Comparison of ENCODE assay signal across 1 cellular context in the genomic region with DNA sequence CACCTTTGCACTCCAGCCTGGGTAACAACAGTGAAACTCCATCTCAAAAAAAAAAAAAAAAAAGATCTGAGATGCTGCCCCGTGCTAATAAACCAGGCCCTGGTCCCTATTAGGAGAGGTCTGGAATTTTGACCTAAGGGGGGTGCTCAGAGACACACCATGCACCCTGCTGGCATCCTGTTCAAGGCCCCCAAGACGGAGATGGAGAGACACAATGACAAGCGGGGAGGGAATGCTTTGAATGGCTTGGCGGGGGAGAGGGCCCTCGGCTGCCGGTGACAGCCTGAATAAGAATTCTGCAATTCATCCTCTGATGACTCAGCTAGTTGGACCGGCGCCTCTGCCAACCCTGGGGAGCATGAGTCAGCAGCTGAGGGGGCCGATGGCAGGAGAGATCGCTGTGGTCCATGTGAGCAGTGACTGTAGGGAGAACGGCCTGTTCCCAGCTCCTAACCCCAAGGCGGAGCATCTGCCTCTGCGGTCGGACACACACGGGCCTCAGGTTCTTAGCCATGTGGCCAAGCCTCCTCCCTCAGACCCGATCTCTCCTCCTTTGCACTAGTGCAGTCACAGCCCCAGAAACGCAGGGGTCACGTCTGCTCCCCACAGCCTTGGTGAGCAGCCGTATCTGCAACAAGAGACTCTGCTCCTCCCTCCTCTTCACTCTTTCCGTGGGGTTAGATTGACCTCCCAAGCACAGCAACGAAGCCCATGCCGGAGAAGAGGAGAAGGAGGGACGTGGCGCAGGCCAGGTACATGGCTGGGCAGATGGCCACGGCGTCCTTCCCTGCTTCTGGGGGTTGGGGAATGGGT.
TF ChIP-seq lines count a peak whose summit lies in the region.

No MANE protein-coding gene starts in this region.

TF ChIP-seq in HepG2, 621 proteins besides CTCF, POLR2A, EP300 and RAD21 (continued from another document and continues in another):
- TF ChIP-seq, protein P1, sequence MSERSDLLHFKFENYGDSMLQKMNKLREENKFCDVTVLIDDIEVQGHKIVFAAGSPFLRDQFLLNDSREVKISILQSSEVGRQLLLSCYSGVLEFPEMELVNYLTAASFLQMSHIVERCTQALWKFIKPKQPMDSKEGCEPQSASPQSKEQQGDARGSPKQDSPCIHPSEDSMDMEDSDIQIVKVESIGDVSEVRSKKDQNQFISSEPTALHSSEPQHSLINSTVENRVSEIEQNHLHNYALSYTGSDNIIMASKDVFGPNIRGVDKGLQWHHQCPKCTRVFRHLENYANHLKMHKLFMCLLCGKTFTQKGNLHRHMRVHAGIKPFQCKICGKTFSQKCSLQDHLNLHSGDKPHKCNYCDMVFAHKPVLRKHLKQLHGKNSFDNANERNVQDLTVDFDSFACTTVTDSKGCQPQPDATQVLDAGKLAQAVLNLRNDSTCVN (CRISPR knock-in tag; IDR thresholded peaks at IDR 0.05; ENCODE audit: borderline replicate concordance), result no peak
- TF ChIP-seq FOXP1 (IDR thresholded peaks at IDR 0.05), result no peak
- no peak for TF ChIP-seq FOXP1 (CRISPR knock-in tag; IDR thresholded peaks at IDR 0.05)
- peak; percentile 76 for TF ChIP-seq ZMYM3 (CRISPR knock-in tag; IDR thresholded peaks at IDR 0.05)
- TF ChIP-seq NBN (conservative IDR thresholded peaks at IDR 0.05), result no peak
- no peak for TF ChIP-seq ZNF619 (CRISPR knock-in tag; IDR thresholded peaks at IDR 0.05)
- no peak for TF ChIP-seq ZNF530 (CRISPR knock-in tag; IDR thresholded peaks at IDR 0.05; ENCODE audit: low read depth)
- no peak; the same call in 1 of the 2 replicates for TF ChIP-seq ZBTB38 (CRISPR knock-in tag; IDR thresholded peaks at IDR 0.05)
- peak; percentile 45; the same call in 1 of the 2 replicates for TF ChIP-seq THAP9 (CRISPR knock-in tag; IDR thresholded peaks at IDR 0.05; ENCODE audit: borderline replicate concordance)
- TF ChIP-seq HIVEP1 (CRISPR knock-in tag; IDR thresholded peaks at IDR 0.05), result peak; percentile 44; the same call in 1 of the 2 replicates
- peak; percentile 78 for TF ChIP-seq SPEN (CRISPR knock-in tag; IDR thresholded peaks at IDR 0.05; ENCODE audit: low read depth)
- TF ChIP-seq ZNF431 (CRISPR knock-in tag; IDR thresholded peaks at IDR 0.05; ENCODE audit: borderline replicate concordance, low read depth), result no peak
- TF ChIP-seq ZNF720 (CRISPR knock-in tag; IDR thresholded peaks at IDR 0.05), result no peak
- TF ChIP-seq RFXAP (CRISPR knock-in tag; IDR thresholded peaks at IDR 0.05; ENCODE audit: borderline replicate concordance), result no peak
- TF ChIP-seq HNRNPH1 (optimal IDR thresholded peaks at IDR 0.05; ENCODE audit: low read depth, low read length), result no peak
- TF ChIP-seq ZBTB43 (CRISPR knock-in tag; conservative IDR thresholded peaks at IDR 0.05), result peak; percentile 83; the same call in 1 of the 2 replicates
- no peak for TF ChIP-seq HCFC1 (IDR thresholded peaks at IDR 0.05; ENCODE audit: low read depth, low read length)
- no peak for TF ChIP-seq ZNF660 (CRISPR knock-in tag; IDR thresholded peaks at IDR 0.05; ENCODE audit: borderline replicate concordance, low read depth)
- no peak for TF ChIP-seq DR1 (CRISPR knock-in tag; IDR thresholded peaks at IDR 0.05)
- no peak for TF ChIP-seq ZIK1 (CRISPR knock-in tag; IDR thresholded peaks at IDR 0.05; ENCODE audit: borderline replicate concordance, low read depth)
- no peak for TF ChIP-seq ZNF883 (CRISPR knock-in tag; IDR thresholded peaks at IDR 0.05; ENCODE audit: not compliant biosample characterization)
- TF ChIP-seq GTF2F1 (IDR thresholded peaks at IDR 0.05; ENCODE audit: low read length), result no peak
- TF ChIP-seq MZF1 (CRISPR knock-in tag; IDR thresholded peaks at IDR 0.05; ENCODE audit: borderline replicate concordance), result no peak
- TF ChIP-seq KAT8 (CRISPR knock-in tag; IDR thresholded peaks at IDR 0.05), result peak; percentile 71
- peak; percentile 77 for TF ChIP-seq HDAC1 (CRISPR knock-in tag; IDR thresholded peaks at IDR 0.05)
- TF ChIP-seq, protein P2, sequence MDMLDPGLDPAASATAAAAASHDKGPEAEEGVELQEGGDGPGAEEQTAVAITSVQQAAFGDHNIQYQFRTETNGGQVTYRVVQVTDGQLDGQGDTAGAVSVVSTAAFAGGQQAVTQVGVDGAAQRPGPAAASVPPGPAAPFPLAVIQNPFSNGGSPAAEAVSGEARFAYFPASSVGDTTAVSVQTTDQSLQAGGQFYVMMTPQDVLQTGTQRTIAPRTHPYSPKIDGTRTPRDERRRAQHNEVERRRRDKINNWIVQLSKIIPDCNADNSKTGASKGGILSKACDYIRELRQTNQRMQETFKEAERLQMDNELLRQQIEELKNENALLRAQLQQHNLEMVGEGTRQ (IDR thresholded peaks at IDR 0.05; ENCODE audit: low read depth, low read length), result no peak
- TF ChIP-seq, protein P2 (CRISPR knock-in tag; IDR thresholded peaks at IDR 0.05; ENCODE audit: borderline replicate concordance), result no peak
- no peak for TF ChIP-seq CREM (IDR thresholded peaks at IDR 0.05)
- no peak for TF ChIP-seq CREM (CRISPR knock-in tag; IDR thresholded peaks at IDR 0.05)
- TF ChIP-seq, protein P3, sequence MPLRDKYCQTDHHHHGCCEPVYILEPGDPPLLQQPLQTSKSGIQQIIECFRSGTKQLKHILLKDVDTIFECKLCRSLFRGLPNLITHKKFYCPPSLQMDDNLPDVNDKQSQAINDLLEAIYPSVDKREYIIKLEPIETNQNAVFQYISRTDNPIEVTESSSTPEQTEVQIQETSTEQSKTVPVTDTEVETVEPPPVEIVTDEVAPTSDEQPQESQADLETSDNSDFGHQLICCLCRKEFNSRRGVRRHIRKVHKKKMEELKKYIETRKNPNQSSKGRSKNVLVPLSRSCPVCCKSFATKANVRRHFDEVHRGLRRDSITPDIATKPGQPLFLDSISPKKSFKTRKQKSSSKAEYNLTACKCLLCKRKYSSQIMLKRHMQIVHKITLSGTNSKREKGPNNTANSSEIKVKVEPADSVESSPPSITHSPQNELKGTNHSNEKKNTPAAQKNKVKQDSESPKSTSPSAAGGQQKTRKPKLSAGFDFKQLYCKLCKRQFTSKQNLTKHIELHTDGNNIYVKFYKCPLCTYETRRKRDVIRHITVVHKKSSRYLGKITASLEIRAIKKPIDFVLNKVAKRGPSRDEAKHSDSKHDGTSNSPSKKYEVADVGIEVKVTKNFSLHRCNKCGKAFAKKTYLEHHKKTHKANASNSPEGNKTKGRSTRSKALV (CRISPR knock-in tag; IDR thresholded peaks at IDR 0.05), result no peak
- TF ChIP-seq ZNF335 (CRISPR knock-in tag; IDR thresholded peaks at IDR 0.05), result no peak
- peak; percentile 34; the same call in 1 of the 2 replicates for TF ChIP-seq STAG1 (CRISPR knock-in tag; IDR thresholded peaks at IDR 0.05)
- no peak for TF ChIP-seq CEBPB (IDR thresholded peaks at IDR 0.05; ENCODE audit: borderline replicate concordance, low read depth, low read length)
- TF ChIP-seq, protein P4, sequence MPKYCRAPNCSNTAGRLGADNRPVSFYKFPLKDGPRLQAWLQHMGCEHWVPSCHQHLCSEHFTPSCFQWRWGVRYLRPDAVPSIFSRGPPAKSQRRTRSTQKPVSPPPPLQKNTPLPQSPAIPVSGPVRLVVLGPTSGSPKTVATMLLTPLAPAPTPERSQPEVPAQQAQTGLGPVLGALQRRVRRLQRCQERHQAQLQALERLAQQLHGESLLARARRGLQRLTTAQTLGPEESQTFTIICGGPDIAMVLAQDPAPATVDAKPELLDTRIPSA (CRISPR knock-in tag; IDR thresholded peaks at IDR 0.05; ENCODE audit: borderline replicate concordance), result no peak
- no peak for TF ChIP-seq ZBTB7A (CRISPR knock-in tag; IDR thresholded peaks at IDR 0.05)
- peak; percentile 18; the same call in 1 of the 2 replicates for TF ChIP-seq CREB1 (IDR thresholded peaks at IDR 0.05)
- TF ChIP-seq CREB1 (CRISPR knock-in tag; IDR thresholded peaks at IDR 0.05), result no peak
- TF ChIP-seq POLR2AphosphoS2 (IDR thresholded peaks at IDR 0.05; ENCODE audit: low read depth, low read length), result no peak
- TF ChIP-seq ZMYM4 (CRISPR knock-in tag; IDR thresholded peaks at IDR 0.05), result peak; percentile 40; the same call in 1 of the 2 replicates
- TF ChIP-seq ZNF44 (CRISPR knock-in tag; IDR thresholded peaks at IDR 0.05), result no peak
- no peak for TF ChIP-seq PRMT3 (CRISPR knock-in tag; IDR thresholded peaks at IDR 0.05; ENCODE audit: borderline replicate concordance, low read depth)
- no peak for TF ChIP-seq FOXM1 (CRISPR knock-in tag; IDR thresholded peaks at IDR 0.05)
- no peak for TF ChIP-seq TRIM24 (CRISPR knock-in tag; IDR thresholded peaks at IDR 0.05)
- no peak for TF ChIP-seq ZNF674 (CRISPR knock-in tag; IDR thresholded peaks at IDR 0.05; ENCODE audit: low read depth)
- TF ChIP-seq ZNF337 (CRISPR knock-in tag; IDR thresholded peaks at IDR 0.05; ENCODE audit: borderline replicate concordance, low read depth), result 0 out of 2 replicates have a peak, but pooled peaks have one; percentile 39
- no peak for TF ChIP-seq ZNF574 (CRISPR knock-in tag; IDR thresholded peaks at IDR 0.05)
- TF ChIP-seq, protein P5, sequence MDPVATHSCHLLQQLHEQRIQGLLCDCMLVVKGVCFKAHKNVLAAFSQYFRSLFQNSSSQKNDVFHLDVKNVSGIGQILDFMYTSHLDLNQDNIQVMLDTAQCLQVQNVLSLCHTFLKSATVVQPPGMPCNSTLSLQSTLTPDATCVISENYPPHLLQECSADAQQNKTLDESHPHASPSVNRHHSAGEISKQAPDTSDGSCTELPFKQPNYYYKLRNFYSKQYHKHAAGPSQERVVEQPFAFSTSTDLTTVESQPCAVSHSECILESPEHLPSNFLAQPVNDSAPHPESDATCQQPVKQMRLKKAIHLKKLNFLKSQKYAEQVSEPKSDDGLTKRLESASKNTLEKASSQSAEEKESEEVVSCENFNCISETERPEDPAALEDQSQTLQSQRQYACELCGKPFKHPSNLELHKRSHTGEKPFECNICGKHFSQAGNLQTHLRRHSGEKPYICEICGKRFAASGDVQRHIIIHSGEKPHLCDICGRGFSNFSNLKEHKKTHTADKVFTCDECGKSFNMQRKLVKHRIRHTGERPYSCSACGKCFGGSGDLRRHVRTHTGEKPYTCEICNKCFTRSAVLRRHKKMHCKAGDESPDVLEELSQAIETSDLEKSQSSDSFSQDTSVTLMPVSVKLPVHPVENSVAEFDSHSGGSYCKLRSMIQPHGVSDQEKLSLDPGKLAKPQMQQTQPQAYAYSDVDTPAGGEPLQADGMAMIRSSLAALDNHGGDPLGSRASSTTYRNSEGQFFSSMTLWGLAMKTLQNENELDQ (CRISPR knock-in tag; IDR thresholded peaks at IDR 0.05; ENCODE audit: borderline replicate concordance), result no peak
- TF ChIP-seq RFX1 (IDR thresholded peaks at IDR 0.05), result no peak
- 0 out of 2 replicates have a peak, but pooled peaks have one; percentile 45 for TF ChIP-seq ZSCAN31 (CRISPR knock-in tag; IDR thresholded peaks at IDR 0.05; ENCODE audit: low read depth)
- no peak for TF ChIP-seq ZNF205 (CRISPR knock-in tag; IDR thresholded peaks at IDR 0.05)
